ENCODE assay signal across 8 cellular contexts in genomic region chr17:64780096-64781012, GRCh38.
DNase-seq lines count a peak whose midpoint lies in the region; ATAC-seq and TF ChIP-seq lines count a peak whose summit lies in the region.

No MANE protein-coding gene starts in this region.

- peaks cover 24 to 29% (median 27%) of the 10 kb centered on the region in 4 donors for H3K36me3 ChIP-seq in esophagus muscularis mucosa
- H3K36me3 ChIP-seq in tibial artery = peaks cover 25 to 26% (median 25%) of the 10 kb centered on the region in 3 donors

- intact Hi-C loops in esophagus muscularis mucosa (cut with DNase I) (no loop called here), tibial artery (cut with DNase I; ENCODE audit: low total_unique reads) (no loop called here)

- H3K4me1 ChIP-seq in esophagus muscularis mucosa = peaks cover 52 to 69% (median 64%) of the 10 kb centered on the region in 4 donors
- peaks cover 0 to 60% (median 56%) of the 10 kb centered on the region in 4 donors for H3K4me1 ChIP-seq in tibial artery

- TF ChIP-seq EP300 in esophagus muscularis mucosa (IDR thresholded peaks at IDR 0.05) = no peak

- ATAC-seq in omental fat pad (ENCODE audit: low FRiP score) (peak; percentile 30), HG03439 (IDR thresholded peaks at IDR 0.05; ENCODE audit: unreplicated experiment) (no peak)

- 10% methylated on average over 20 of the region's 69 CpGs for WGBS in esophagus muscularis mucosa

- H3K27ac ChIP-seq in esophagus muscularis mucosa (replicated peaks in 1 of 4) (peak overlapping the region; percentile 37 to 73 (median 64)), tibial artery (peak overlapping the region in 1 of 2 donors; percentile 25)

- no peaks in the 10 kb centered on the region for H3K9me3 ChIP-seq in esophagus muscularis mucosa
- H3K9me3 ChIP-seq in tibial artery = no peaks in the 10 kb centered on the region

- no peak for TF ChIP-seq POLR2A in esophagus muscularis mucosa (IDR thresholded peaks at IDR 0.05; ENCODE audit: low read depth)

- H3K4me3 ChIP-seq in esophagus muscularis mucosa (peak overlapping the region; percentile 50 to 62 (median 52)), tibial artery (peak overlapping the region; percentile 43 to 51)

- peak; percentile 68 for DNase-seq in DMS53 treated with DMSO at 0.1 percent for 48 hours (lab: John Stamatoyannopoulos, UW; ENCODE audit: unreplicated experiment)
- peak; percentile 76 for DNase-seq in NCI-H2029 (lab: John Stamatoyannopoulos, UW)
- peak; percentile 57 for DNase-seq in activated T-cell treated with anti-CD3 and anti-CD28 coated beads for 4 hours
- no peak for DNase-seq in esophagus muscularis mucosa (ENCODE audit: extremely low spot score)
- DNase-seq in omental fat pad (ENCODE audit: low spot score) = no peak
- DNase-seq in tibial artery = peak in 1 of 2 donors; percentile 73
- DNase-seq in NCI-H1930 (lab: John Stamatoyannopoulos, UW) = no peak

- H3K27me3 ChIP-seq in esophagus muscularis mucosa = peaks cover 0 to 82% (median 35%) of the 10 kb centered on the region in 4 donors
- H3K27me3 ChIP-seq in tibial artery = peaks cover 3 to 70% of the 10 kb centered on the region in 2 donors

- no peak for TF ChIP-seq CTCF in esophagus muscularis mucosa (IDR thresholded peaks at IDR 0.05)
- no peak for TF ChIP-seq CTCF in omental fat pad (IDR thresholded peaks at IDR 0.05)
- TF ChIP-seq CTCF in tibial artery (IDR thresholded peaks at IDR 0.05) = no peak

Comparison
In these comparisons a context has a peak if more than half of its experiments do, and no peak if none do; other contexts are left out.
1. DNase-seq: peak in DMS53 treated with DMSO at 0.1 percent for 48 hours (single experiment), NCI-H2029 (single experiment) and activated T-cell treated with anti-CD3 and anti-CD28 coated beads for 4 hours (single experiment); none in esophagus muscularis mucosa (single experiment), omental fat pad (single experiment) and NCI-H1930 (0 of 2).